30 cellular contexts compared by ENCODE assay signal in genomic region chr11:91085985-91086384, GRCh38.
"Had no signal": no experiment of that assay in that cellular context is flagged by ENCODE, and none has a peak within 500 bp of the region (broad histone marks: within the 10 kb centered on the region; RNA-seq: fewer than 3 reads in every experiment).

No MANE protein-coding gene starts in this region.

- H3K4me1 ChIP-seq: adrenal gland, Peyer's patch, SJSA1 had no signal

- H3K9me3 ChIP-seq: adrenal gland, MG63, Peyer's patch, SJSA1 had no signal

- H3K27me3 ChIP-seq: adrenal gland, MG63, Peyer's patch, SJSA1 had no signal

- H3K27ac ChIP-seq: adrenal gland, Peyer's patch, RWPE1, SJSA1, VCaP had no signal

- H3K4me3 ChIP-seq: adrenal gland, MG63, Peyer's patch, SJSA1 had no signal

- DNase-seq: activated CD4-positive, alpha-beta T cell treated with anti-CD3 and anti-CD28 coated beads, Interleukin-2, amount 50 U/mL, for 1 hour; activated CD4-positive, CD25-positive, alpha-beta regulatory T cell; activated CD8-positive, alpha-beta memory T cell treated with anti-CD3 and anti-CD28 coated beads, Interleukin-2, amount 50 U/mL, for 4 hours; activated CD8-positive, alpha-beta T cell treated with anti-CD3 and anti-CD28 coated beads for 36 hours; activated gamma-delta T cell treated with Interleukin-2 at 50 U/mL for 16 hours; activated naive CD4-positive, alpha-beta T cell treated with anti-CD3 and anti-CD28 coated beads, Interleukin-2, amount 10 ng/mL, durations not matched to agents 7 days and 5 days; activated naive CD8-positive, alpha-beta T cell treated with anti-CD3 and anti-CD28 coated beads for 36 hours; activated T-cell treated with anti-CD3 and anti-CD28 coated beads, Interleukin-2, amount 50 U/mL, for 72 hours; adrenal gland; anterior cingulate cortex; central memory CD4-positive, alpha-beta T cell; IMR-90; KBM-7; MG63; MV-4-11; NCI-H1092 treated with DMSO at 0.1 percent for 48 hours; NCI-H1417 treated with DMSO at 0.1 percent for 48 hours; NCI-H1694; NCI-H2029 treated with DMSO at 0.1 percent for 48 hours; NCI-H345; NCI-H510A; NCI-H526 treated with DMSO at 0.1 percent for 48 hours; NCI-H82; Peyer's patch; SHP77; T-helper 2 cell; T1000 had no signal

- H3K36me3 ChIP-seq: adrenal gland, MG63, Peyer's patch, SJSA1 had no signal
